1 cellular context compared by ENCODE assay signal in the genomic region with DNA sequence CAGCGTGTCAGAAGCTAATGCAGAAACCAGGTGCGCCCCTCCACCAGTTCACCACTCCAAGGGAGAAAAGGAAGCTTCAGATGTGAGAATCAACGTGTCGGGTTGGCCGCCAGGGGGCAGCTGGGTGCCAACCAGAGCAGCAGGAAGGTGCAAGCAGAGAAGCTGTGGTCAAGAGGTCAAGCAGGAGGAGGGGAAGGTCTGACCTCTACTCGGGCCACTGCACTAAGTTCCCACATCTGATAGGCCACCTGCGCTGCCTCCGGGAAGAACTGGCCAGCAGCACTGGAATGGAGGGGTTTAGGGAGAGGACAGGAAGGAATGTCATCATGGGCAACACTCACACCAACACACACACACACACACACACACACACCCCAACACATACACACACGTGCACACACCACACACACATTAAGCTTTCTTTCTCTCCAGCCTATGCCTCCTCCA.
A peak's percentile ranks its signal among the peaks of the same experiment; 100 is the strongest.
TF ChIP-seq lines count a peak whose summit lies in the region.

No MANE protein-coding gene starts in this region.

TF ChIP-seq in GM12878, 131 proteins besides CTCF, POLR2A, EP300 and RAD21 (continued from another document and continues in another):
- TF ChIP-seq BHLHE40 (IDR thresholded peaks at IDR 0.05; ENCODE audit: borderline replicate concordance in 1 of 2, low read depth in 2 of 2, low read length in 1 of 2) (peak; percentile 75 to 88), TARDBP (IDR thresholded peaks at IDR 0.05; ENCODE audit: borderline replicate concordance) (no peak), MYB (IDR thresholded peaks at IDR 0.05; ENCODE audit: borderline replicate concordance, low read depth, low read length) (no peak; the same call in 1 of the 2 replicates), NR2C1 (IDR thresholded peaks at IDR 0.05) (peak; percentile 80), BCL11A (IDR thresholded peaks at IDR 0.05; ENCODE audit: low read depth, low read length) (peak; percentile 63; the same call in 1 of the 2 replicates), POU2F2 (IDR thresholded peaks at IDR 0.05; ENCODE audit: borderline replicate concordance, low read depth, low read length) (peak; percentile 69; the same call in 1 of the 3 replicates), SMARCA5 (IDR thresholded peaks at IDR 0.05) (no peak), RB1 (IDR thresholded peaks at IDR 0.05; ENCODE audit: borderline replicate concordance) (peak; percentile 69; the same call in 1 of the 2 replicates), CHD2 (IDR thresholded peaks at IDR 0.05; ENCODE audit: borderline replicate concordance, low read depth, low read length) (peak; percentile 61), GABPA (IDR thresholded peaks at IDR 0.05; ENCODE audit: low read depth) (no peak), PML (IDR thresholded peaks at IDR 0.05; ENCODE audit: low read length) (no peak), STAT1 (conservative IDR thresholded peaks at IDR 0.05) (0 out of 2 replicates have a peak, but pooled peaks have one; percentile 50), TCF7 (IDR thresholded peaks at IDR 0.05; ENCODE audit: borderline replicate concordance) (no peak), BACH1 (IDR thresholded peaks at IDR 0.05; ENCODE audit: borderline replicate concordance) (no peak), ZNF274 (IDR thresholded peaks at IDR 0.05; ENCODE audit: insufficient read depth, insufficient read length) (no peak), TBL1XR1 (IDR thresholded peaks at IDR 0.05; ENCODE audit: low read depth, low read length) (no peak), ASH2L (IDR thresholded peaks at IDR 0.05; ENCODE audit: borderline replicate concordance, low read depth) (no peak), RBBP5 (conservative IDR thresholded peaks at IDR 0.05) (no peak), LARP7 (IDR thresholded peaks at IDR 0.05) (0 out of 2 replicates have a peak, but pooled peaks have one; percentile 38), GATAD2B (conservative IDR thresholded peaks at IDR 0.05; ENCODE audit: low read depth) (peak; percentile 81), RCOR1 (conservative IDR thresholded peaks at IDR 0.05; ENCODE audit: low read depth, low read length) (no peak), PAX8 (IDR thresholded peaks at IDR 0.05) (no peak), CBFB (IDR thresholded peaks at IDR 0.05; ENCODE audit: low read depth) (peak; percentile 64; the same call in 1 of the 2 replicates), RUNX3 (IDR thresholded peaks at IDR 0.05; ENCODE audit: low read length) (peak; percentile 88), TCF12 (IDR thresholded peaks at IDR 0.05; ENCODE audit: low read depth, low read length) (0 out of 2 replicates have a peak, but pooled peaks have one; percentile 51), STAT3 (IDR thresholded peaks at IDR 0.05; ENCODE audit: low read depth, low read length) (no peak), ZZZ3 (IDR thresholded peaks at IDR 0.05; ENCODE audit: control insufficient read depth, insufficient read length, low read depth) (no peak), YY1 (IDR thresholded peaks at IDR 0.05; ENCODE audit: low read depth, low read length) (peak; percentile 72), YBX1 (IDR thresholded peaks at IDR 0.05) (no peak), RELA (IDR thresholded peaks at IDR 0.05; ENCODE audit: borderline replicate concordance, partially characterized antibody) (peak; percentile 34), CREB1 (IDR thresholded peaks at IDR 0.05; ENCODE audit: low read depth) (0 out of 2 replicates have a peak, but pooled peaks have one; percentile 51), SMAD1 (IDR thresholded peaks at IDR 0.05; ENCODE audit: low read depth, partially characterized antibody) (no peak), KDM1A (IDR thresholded peaks at IDR 0.05; ENCODE audit: borderline replicate concordance) (no peak), IRF4 (IDR thresholded peaks at IDR 0.05; ENCODE audit: low read depth, low read length) (no peak), POLR2AphosphoS5 (IDR thresholded peaks at IDR 0.05; ENCODE audit: low read length) (no peak), SPI1 (IDR thresholded peaks at IDR 0.05; ENCODE audit: borderline replicate concordance, insufficient read depth, low read depth, low read length) (no peak), EZH2 (IDR thresholded peaks at IDR 0.05; ENCODE audit: borderline replicate concordance, control insufficient read depth, low read depth, low read length) (no peak), ESRRA (IDR thresholded peaks at IDR 0.05; ENCODE audit: low read length) (no peak), EED (IDR thresholded peaks at IDR 0.05; ENCODE audit: low read depth) (peak; percentile 78), EGR1 (IDR thresholded peaks at IDR 0.05; ENCODE audit: borderline replicate concordance in 1 of 2, low read depth in 2 of 2, low read length in 2 of 2) (no peak), SREBF2 (IDR thresholded peaks at IDR 0.05; ENCODE audit: low read length) (no peak), CHD4 (IDR thresholded peaks at IDR 0.05) (no peak), DPF2 (IDR thresholded peaks at IDR 0.05) (no peak; the same call in none of the 2 replicates)
- TF ChIP-seq, protein P1, sequence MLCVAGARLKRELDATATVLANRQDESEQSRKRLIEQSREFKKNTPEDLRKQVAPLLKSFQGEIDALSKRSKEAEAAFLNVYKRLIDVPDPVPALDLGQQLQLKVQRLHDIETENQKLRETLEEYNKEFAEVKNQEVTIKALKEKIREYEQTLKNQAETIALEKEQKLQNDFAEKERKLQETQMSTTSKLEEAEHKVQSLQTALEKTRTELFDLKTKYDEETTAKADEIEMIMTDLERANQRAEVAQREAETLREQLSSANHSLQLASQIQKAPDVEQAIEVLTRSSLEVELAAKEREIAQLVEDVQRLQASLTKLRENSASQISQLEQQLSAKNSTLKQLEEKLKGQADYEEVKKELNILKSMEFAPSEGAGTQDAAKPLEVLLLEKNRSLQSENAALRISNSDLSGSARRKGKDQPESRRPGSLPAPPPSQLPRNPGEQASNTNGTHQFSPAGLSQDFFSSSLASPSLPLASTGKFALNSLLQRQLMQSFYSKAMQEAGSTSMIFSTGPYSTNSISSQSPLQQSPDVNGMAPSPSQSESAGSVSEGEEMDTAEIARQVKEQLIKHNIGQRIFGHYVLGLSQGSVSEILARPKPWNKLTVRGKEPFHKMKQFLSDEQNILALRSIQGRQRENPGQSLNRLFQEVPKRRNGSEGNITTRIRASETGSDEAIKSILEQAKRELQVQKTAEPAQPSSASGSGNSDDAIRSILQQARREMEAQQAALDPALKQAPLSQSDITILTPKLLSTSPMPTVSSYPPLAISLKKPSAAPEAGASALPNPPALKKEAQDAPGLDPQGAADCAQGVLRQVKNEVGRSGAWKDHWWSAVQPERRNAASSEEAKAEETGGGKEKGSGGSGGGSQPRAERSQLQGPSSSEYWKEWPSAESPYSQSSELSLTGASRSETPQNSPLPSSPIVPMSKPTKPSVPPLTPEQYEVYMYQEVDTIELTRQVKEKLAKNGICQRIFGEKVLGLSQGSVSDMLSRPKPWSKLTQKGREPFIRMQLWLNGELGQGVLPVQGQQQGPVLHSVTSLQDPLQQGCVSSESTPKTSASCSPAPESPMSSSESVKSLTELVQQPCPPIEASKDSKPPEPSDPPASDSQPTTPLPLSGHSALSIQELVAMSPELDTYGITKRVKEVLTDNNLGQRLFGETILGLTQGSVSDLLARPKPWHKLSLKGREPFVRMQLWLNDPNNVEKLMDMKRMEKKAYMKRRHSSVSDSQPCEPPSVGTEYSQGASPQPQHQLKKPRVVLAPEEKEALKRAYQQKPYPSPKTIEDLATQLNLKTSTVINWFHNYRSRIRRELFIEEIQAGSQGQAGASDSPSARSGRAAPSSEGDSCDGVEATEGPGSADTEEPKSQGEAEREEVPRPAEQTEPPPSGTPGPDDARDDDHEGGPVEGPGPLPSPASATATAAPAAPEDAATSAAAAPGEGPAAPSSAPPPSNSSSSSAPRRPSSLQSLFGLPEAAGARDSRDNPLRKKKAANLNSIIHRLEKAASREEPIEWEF (IDR thresholded peaks at IDR 0.05; ENCODE audit: insufficient replicate concordance, low read depth, low read length): no peak
- TF ChIP-seq, protein P2, sequence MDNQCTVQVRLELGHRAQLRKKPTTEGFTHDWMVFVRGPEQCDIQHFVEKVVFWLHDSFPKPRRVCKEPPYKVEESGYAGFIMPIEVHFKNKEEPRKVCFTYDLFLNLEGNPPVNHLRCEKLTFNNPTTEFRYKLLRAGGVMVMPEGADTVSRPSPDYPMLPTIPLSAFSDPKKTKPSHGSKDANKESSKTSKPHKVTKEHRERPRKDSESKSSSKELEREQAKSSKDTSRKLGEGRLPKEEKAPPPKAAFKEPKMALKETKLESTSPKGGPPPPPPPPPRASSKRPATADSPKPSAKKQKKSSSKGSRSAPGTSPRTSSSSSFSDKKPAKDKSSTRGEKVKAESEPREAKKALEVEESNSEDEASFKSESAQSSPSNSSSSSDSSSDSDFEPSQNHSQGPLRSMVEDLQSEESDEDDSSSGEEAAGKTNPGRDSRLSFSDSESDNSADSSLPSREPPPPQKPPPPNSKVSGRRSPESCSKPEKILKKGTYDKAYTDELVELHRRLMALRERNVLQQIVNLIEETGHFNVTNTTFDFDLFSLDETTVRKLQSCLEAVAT (IDR thresholded peaks at IDR 0.05): peak; percentile 62; the same call in 1 of the 2 replicates
- TF ChIP-seq, protein P3, sequence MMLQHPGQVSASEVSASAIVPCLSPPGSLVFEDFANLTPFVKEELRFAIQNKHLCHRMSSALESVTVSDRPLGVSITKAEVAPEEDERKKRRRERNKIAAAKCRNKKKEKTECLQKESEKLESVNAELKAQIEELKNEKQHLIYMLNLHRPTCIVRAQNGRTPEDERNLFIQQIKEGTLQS (IDR thresholded peaks at IDR 0.05; ENCODE audit: borderline replicate concordance, extremely low read depth, low read depth, low read length): no peak
- TF ChIP-seq, protein P4, sequence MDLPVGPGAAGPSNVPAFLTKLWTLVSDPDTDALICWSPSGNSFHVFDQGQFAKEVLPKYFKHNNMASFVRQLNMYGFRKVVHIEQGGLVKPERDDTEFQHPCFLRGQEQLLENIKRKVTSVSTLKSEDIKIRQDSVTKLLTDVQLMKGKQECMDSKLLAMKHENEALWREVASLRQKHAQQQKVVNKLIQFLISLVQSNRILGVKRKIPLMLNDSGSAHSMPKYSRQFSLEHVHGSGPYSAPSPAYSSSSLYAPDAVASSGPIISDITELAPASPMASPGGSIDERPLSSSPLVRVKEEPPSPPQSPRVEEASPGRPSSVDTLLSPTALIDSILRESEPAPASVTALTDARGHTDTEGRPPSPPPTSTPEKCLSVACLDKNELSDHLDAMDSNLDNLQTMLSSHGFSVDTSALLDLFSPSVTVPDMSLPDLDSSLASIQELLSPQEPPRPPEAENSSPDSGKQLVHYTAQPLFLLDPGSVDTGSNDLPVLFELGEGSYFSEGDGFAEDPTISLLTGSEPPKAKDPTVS (IDR thresholded peaks at IDR 0.05; ENCODE audit: low read depth, low read length): no peak
- TF ChIP-seq, protein P5, sequence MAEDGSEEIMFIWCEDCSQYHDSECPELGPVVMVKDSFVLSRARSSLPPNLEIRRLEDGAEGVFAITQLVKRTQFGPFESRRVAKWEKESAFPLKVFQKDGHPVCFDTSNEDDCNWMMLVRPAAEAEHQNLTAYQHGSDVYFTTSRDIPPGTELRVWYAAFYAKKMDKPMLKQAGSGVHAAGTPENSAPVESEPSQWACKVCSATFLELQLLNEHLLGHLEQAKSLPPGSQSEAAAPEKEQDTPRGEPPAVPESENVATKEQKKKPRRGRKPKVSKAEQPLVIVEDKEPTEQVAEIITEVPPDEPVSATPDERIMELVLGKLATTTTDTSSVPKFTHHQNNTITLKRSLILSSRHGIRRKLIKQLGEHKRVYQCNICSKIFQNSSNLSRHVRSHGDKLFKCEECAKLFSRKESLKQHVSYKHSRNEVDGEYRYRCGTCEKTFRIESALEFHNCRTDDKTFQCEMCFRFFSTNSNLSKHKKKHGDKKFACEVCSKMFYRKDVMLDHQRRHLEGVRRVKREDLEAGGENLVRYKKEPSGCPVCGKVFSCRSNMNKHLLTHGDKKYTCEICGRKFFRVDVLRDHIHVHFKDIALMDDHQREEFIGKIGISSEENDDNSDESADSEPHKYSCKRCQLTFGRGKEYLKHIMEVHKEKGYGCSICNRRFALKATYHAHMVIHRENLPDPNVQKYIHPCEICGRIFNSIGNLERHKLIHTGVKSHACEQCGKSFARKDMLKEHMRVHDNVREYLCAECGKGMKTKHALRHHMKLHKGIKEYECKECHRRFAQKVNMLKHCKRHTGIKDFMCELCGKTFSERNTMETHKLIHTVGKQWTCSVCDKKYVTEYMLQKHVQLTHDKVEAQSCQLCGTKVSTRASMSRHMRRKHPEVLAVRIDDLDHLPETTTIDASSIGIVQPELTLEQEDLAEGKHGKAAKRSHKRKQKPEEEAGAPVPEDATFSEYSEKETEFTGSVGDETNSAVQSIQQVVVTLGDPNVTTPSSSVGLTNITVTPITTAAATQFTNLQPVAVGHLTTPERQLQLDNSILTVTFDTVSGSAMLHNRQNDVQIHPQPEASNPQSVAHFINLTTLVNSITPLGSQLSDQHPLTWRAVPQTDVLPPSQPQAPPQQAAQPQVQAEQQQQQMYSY (CRISPR knock-in tag; IDR thresholded peaks at IDR 0.05): no peak
- TF ChIP-seq, protein P6, sequence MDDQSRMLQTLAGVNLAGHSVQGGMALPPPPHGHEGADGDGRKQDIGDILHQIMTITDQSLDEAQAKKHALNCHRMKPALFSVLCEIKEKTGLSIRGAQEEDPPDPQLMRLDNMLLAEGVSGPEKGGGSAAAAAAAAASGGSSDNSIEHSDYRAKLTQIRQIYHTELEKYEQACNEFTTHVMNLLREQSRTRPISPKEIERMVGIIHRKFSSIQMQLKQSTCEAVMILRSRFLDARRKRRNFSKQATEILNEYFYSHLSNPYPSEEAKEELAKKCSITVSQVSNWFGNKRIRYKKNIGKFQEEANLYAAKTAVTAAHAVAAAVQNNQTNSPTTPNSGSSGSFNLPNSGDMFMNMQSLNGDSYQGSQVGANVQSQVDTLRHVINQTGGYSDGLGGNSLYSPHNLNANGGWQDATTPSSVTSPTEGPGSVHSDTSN (IDR thresholded peaks at IDR 0.05; ENCODE audit: insufficient replicate concordance, low read depth, low read length): no peak
